Comparison of ENCODE assay signal across 8 cellular contexts in the genomic region with DNA sequence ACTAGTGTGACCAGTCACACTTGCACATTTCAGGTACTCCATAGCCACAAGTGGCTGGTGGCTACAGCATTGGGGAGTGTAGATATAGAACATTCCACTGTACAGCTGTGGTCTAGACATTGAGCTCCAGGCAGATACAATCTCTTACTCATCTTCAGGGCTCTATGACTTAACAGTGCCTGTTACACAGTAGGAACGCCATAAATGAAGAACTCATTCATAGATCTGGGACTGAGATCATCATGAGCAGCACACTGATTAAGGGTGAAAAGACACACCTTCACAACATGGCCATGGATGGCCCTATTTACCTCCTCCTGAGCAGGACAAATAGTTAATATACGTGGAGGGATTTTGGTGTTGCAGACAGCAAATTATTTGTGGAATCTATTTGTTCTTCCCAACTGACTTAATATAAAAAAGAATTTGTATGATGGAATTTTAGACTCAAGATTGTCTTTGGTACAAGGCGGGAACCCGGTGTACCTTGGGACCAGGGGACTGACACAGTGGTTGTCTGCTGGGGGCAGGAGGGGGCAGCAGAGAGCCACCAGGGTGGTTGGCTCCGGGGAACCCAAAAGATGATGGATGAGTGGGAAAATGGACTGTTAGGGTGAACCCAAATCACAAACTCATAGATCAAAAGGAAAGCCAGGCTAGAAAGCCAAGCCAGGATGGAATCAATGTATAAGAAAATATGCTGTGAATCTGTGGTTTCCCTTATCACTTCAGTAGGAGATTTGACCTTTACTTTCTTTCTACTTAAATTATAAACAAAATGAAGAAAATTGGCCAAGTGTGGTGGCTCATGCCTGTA.
DNase-seq lines count a peak whose midpoint lies in the region; ATAC-seq and TF ChIP-seq lines count a peak whose summit lies in the region.

No MANE protein-coding gene starts in this region.

- TF ChIP-seq CTCF in GM13977 (IDR thresholded peaks at IDR 0.05; ENCODE audit: extremely low read depth, insufficient read depth, missing control alignments) = peak; percentile 92
- TF ChIP-seq CTCF in WERI-Rb-1 (IDR thresholded peaks at IDR 0.05; ENCODE audit: low read depth, low read length) = peak; percentile 85
- TF ChIP-seq CTCF in cardiac fibroblast (IDR thresholded peaks at IDR 0.05; ENCODE audit: low read depth, low read length) = peak; percentile 95

- no peak overlapping the region for H3K27ac ChIP-seq in WERI-Rb-1

- peaks cover 6% of the 10 kb centered on the region for H3K9me3 ChIP-seq in WERI-Rb-1 (ENCODE audit: severe bottlenecking)

- no peaks in the 10 kb centered on the region for H3K27me3 ChIP-seq in WERI-Rb-1 (ENCODE audit: insufficient read depth, low read depth, severe bottlenecking)

- no peak for ATAC-seq in GM21390 (IDR thresholded peaks at IDR 0.05; ENCODE audit: unreplicated experiment)

- H3K4me3 ChIP-seq in WERI-Rb-1 (ENCODE audit: low read depth, low read length) (no peak overlapping the region), cardiac fibroblast (replicated peaks in 1 of 2; ENCODE audit: low read depth in 2 of 2, low read length in 2 of 2) (no peak overlapping the region)

- no peaks in the 10 kb centered on the region for H3K36me3 ChIP-seq in WERI-Rb-1

- in situ Hi-C loops in ACHN (cut with HindIII; ENCODE audit: low pct_ligation_motif_present, low pct_unique_long_range_greater_than_20kb, low sequenced_read_pairs) (no loop called here), GM13977 (cut with MboI; ENCODE audit: low pct_unique_long_range_greater_than_20kb, low sequenced_read_pairs, unreplicated experiment) (no loop called here)

- peak; percentile 45 for DNase-seq in ACHN
- DNase-seq in GM13977 (ENCODE audit: low spot score) = peak; percentile 47
- DNase-seq in NCI-H1105 treated with DMSO at 0.1 percent for 48 hours (lab: John Stamatoyannopoulos, UW) = peak; percentile 63
- peak; percentile 43 for DNase-seq in WERI-Rb-1
- DNase-seq in cardiac fibroblast (ENCODE audit: low read depth in 2 of 2) = peak; percentile 65 to 73
- DNase-seq in left kidney (ENCODE audit: low read depth, low spot score) = peak; percentile 62
- DNase-seq in stimulated activated CD4-positive, alpha-beta T cell treated with anti-CD3 and anti-CD28 coated beads, TNF-alpha, amount 100 ng/mL, for 48 hours (ENCODE audit: low read depth in 3 of 3) = peak; percentile 15 to 65 (median 41)
